5 cellular contexts compared by ENCODE assay signal in the genomic region with DNA sequence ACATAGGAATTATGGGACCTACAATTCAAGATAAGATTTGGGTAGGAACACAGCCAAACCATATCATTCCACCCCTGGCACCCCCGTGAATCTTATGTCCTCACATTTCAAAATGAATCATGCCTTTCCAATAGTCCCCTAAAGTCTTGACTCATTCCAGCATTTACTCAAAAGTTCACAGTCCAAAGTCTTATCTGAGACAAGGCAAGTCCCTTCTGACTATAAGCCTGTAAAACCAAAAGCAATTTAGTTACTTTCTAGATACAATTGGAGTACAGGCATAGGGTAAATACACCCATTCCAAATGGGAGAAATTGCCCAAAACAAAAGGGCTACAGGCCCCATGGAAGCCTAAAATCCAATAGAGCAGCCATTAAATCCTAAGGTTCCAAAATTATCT.
"Had no signal": no experiment of that assay in that cellular context is flagged by ENCODE, and none has a peak within 500 bp of the region (broad histone marks: within the 10 kb centered on the region; RNA-seq: fewer than 3 reads in every experiment).

No MANE protein-coding gene starts in this region.

- H2AFZ ChIP-seq: GM23338 had no signal

- H3K27ac Mint-ChIP-seq: GM23338, H9 had no signal

- H3K4me3 ChIP-seq: GM23338, K562 had no signal

- DNase-seq: H9, HCEC 1CT, IMR-90 had no signal

- ATAC-seq: GM23338, K562 had no signal

- H3K4me1 Mint-ChIP-seq: GM23338, H9 had no signal

- H3K4me2 ChIP-seq: GM23338 had no signal

- H3K4me3 Mint-ChIP-seq: GM23338, H9 had no signal
